Comparison of ENCODE assay signal across 29 cellular contexts in genomic region chr12:68411371-68411770, GRCh38.
"Had no signal": no experiment of that assay in that cellular context is flagged by ENCODE, and none has a peak within 500 bp of the region (broad histone marks: within the 10 kb centered on the region; RNA-seq: fewer than 3 reads in every experiment).

No MANE protein-coding gene starts in this region.

- H3K4me3 Mint-ChIP-seq: activated B cell treated with CpG ODN at 0.5 μM for 24 hours; activated CD8-positive, alpha-beta memory T cell treated with anti-CD3 and anti-CD28 coated beads, Interleukin-2, amount 10 ng/mL, durations not matched to agents 7 days and 5 days; activated CD8-positive, alpha-beta T cell treated with anti-CD3 and anti-CD28 coated beads for 36 hours; activated naive CD8-positive, alpha-beta T cell; activated T-cell treated with anti-CD3 and anti-CD28 coated beads, Interleukin-2, amount 50 U/mL, for 72 hours; mesothelial cell of epicardium; naive thymus-derived CD4-positive, alpha-beta T cell; neural crest cell had no signal

- H3K9me3 Mint-ChIP-seq: activated B cell treated with CpG ODN at 0.5 μM for 24 hours; activated CD8-positive, alpha-beta T cell treated with anti-CD3 and anti-CD28 coated beads for 36 hours; activated T-cell treated with anti-CD3 and anti-CD28 coated beads, Interleukin-2, amount 50 U/mL, for 72 hours; mesothelial cell of epicardium; neural crest cell had no signal

- H3K9me3 ChIP-seq: adrenal gland, body of pancreas, left ventricle myocardium inferior, thyroid gland, upper lobe of left lung, vagina had no signal

- H3K4me1 Mint-ChIP-seq: activated CD8-positive, alpha-beta memory T cell treated with anti-CD3 and anti-CD28 coated beads, Interleukin-2, amount 10 ng/mL, durations not matched to agents 7 days and 5 days; neural crest cell had no signal

- H3K27ac Mint-ChIP-seq: activated B cell treated with CpG ODN at 0.5 μM for 24 hours; activated CD8-positive, alpha-beta memory T cell treated with anti-CD3 and anti-CD28 coated beads, Interleukin-2, amount 10 ng/mL, durations not matched to agents 7 days and 5 days; activated CD8-positive, alpha-beta T cell treated with anti-CD3 and anti-CD28 coated beads for 36 hours; activated naive CD8-positive, alpha-beta T cell; activated T-cell treated with anti-CD3 and anti-CD28 coated beads, Interleukin-2, amount 50 U/mL, for 72 hours; mesothelial cell of epicardium had no signal

- H3K27me3 Mint-ChIP-seq: activated CD8-positive, alpha-beta memory T cell treated with anti-CD3 and anti-CD28 coated beads, Interleukin-2, amount 10 ng/mL, durations not matched to agents 7 days and 5 days; activated CD8-positive, alpha-beta T cell treated with anti-CD3 and anti-CD28 coated beads for 36 hours; activated naive CD8-positive, alpha-beta T cell had no signal

- ATAC-seq: activated CD8-positive, alpha-beta memory T cell treated with anti-CD3 and anti-CD28 coated beads, Interleukin-2, amount 10 ng/mL, durations not matched to agents 7 days and 5 days; activated CD8-positive, alpha-beta T cell treated with anti-CD3 and anti-CD28 coated beads for 36 hours; activated T-cell treated with anti-CD3 and anti-CD28 coated beads, Interleukin-2, amount 50 U/mL, for 72 hours; body of pancreas; naive thymus-derived CD4-positive, alpha-beta T cell; right cardiac atrium; stimulated activated naive CD8-positive, alpha-beta T cell treated with anti-CD3 and anti-CD28 coated beads, Interleukin-15, Interleukin-2, amounts not matched to agents 100 U/mL and 50 U/mL, for 24 hours had no signal

- DNase-seq: activated B cell treated with CpG ODN at 0.5 μM for 24 hours; activated CD4-positive, alpha-beta T cell treated with anti-CD3 and anti-CD28 coated beads, Interleukin-2, amount 50 U/mL, for 1 hour; activated CD8-positive, alpha-beta memory T cell treated with anti-CD3 and anti-CD28 coated beads, Interleukin-2, amount 10 ng/mL, durations not matched to agents 7 days and 5 days; activated CD8-positive, alpha-beta T cell treated with anti-CD3 and anti-CD28 coated beads for 36 hours; activated effector memory CD4-positive, alpha-beta T cell treated with Interleukin-2 at 50 U/mL for 16 hours; activated naive CD4-positive, alpha-beta T cell treated with Interleukin-2 at 50 U/mL for 16 hours; activated T-cell treated with anti-CD3 and anti-CD28 coated beads, Interleukin-2, amount 50 U/mL, for 72 hours; adrenal gland; aorta; body of pancreas; cerebellar nuclear complex; dorsolateral prefrontal cortex; effector memory CD4-positive, alpha-beta T cell; glutamatergic neuron; left ventricle myocardium inferior; naive thymus-derived CD4-positive, alpha-beta T cell; posterior cingulate gyrus; right cardiac atrium; stimulated activated CD4-positive, alpha-beta T cell treated with anti-CD3 and anti-CD28 coated beads, Interleukin-4, amount 100 ng/mL, for 1 hour; stimulated activated naive CD8-positive, alpha-beta T cell treated with anti-CD3 and anti-CD28 coated beads, Interleukin-15, Interleukin-2, amounts not matched to agents 100 U/mL and 50 U/mL, for 24 hours; T-helper 2 cell; thyroid gland; upper lobe of left lung had no signal

- H3K36me3 ChIP-seq: adrenal gland, left ventricle myocardium inferior, thyroid gland, upper lobe of left lung, vagina had no signal

- H3K4me3 ChIP-seq: adrenal gland, body of pancreas, coronary artery, dorsolateral prefrontal cortex, left ventricle myocardium inferior, lung, thyroid gland, upper lobe of left lung, vagina had no signal

- H3K36me3 Mint-ChIP-seq: activated CD8-positive, alpha-beta memory T cell treated with anti-CD3 and anti-CD28 coated beads, Interleukin-2, amount 10 ng/mL, durations not matched to agents 7 days and 5 days; activated naive CD8-positive, alpha-beta T cell; mesothelial cell of epicardium had no signal

- H3K27me3 ChIP-seq: adrenal gland, body of pancreas, thyroid gland, upper lobe of left lung, vagina had no signal

- H3K27ac ChIP-seq: adrenal gland, body of pancreas, coronary artery, dorsolateral prefrontal cortex, left ventricle myocardium inferior, thyroid gland, upper lobe of left lung, vagina had no signal

- H3K4me1 ChIP-seq: vagina had no signal
